Comparison of ENCODE assay signal across 28 cellular contexts in genomic region chr10:130003166-130003565, GRCh38. TPM values are rescaled to one million over a fixed set of nuclear protein-coding genes. Genes with fewer than 3 reads are reported as not detected.
"Had no signal": no experiment of that assay in that cellular context is flagged by ENCODE, and none has a peak within 500 bp of the region (broad histone marks: within the 10 kb centered on the region; RNA-seq: fewer than 3 reads in every experiment).

No MANE protein-coding gene starts in this region.

- DNase-seq: activated CD4-positive, alpha-beta T cell treated with anti-CD3 and anti-CD28 coated beads for 4 hours; activated CD4-positive, alpha-beta T cell treated with anti-CD3 and anti-CD28 coated beads, Interleukin-2, amount 50 U/mL, for 1 hour; activated CD4-positive, alpha-beta T cell treated with anti-CD3 and anti-CD28 coated beads, Interleukin-2, amount 50 U/mL, for 48 hours; activated CD4-positive, CD25-positive, alpha-beta regulatory T cell; activated CD4-positive, CD25-positive, alpha-beta regulatory T cell treated with anti-CD3 and anti-CD28 coated beads, Interleukin-2, amount 50 U/mL, for 72 hours; activated CD8-positive, alpha-beta T cell treated with anti-CD3 and anti-CD28 coated beads, Interleukin-2, amount 10 ng/mL, durations not matched to agents 7 days and 5 days; activated effector memory CD4-positive, alpha-beta T cell treated with Interleukin-2 at 50 U/mL for 16 hours; activated gamma-delta T cell treated with Interleukin-2 at 50 U/mL for 16 hours; activated naive CD4-positive, alpha-beta T cell treated with anti-CD3 and anti-CD28 coated beads, Interleukin-2, amount 50 U/mL, for 16 hours; activated naive CD4-positive, alpha-beta T cell treated with Interleukin-2 at 50 U/mL for 16 hours; activated T-cell treated with anti-CD3 and anti-CD28 coated beads, Interleukin-2, amount 50 U/mL, for 4 hours; amniotic stem cell; anterior cingulate cortex; brain microvascular endothelial cell; caudate nucleus; cortex of kidney; dermis blood vessel endothelial cell; effector CD4-positive, alpha-beta T cell; effector memory CD8-positive, alpha-beta T cell; esophagus squamous epithelium; foreskin melanocyte; heart right ventricle; T-helper 2 cell had no signal

- H3K4me3 ChIP-seq: esophagus squamous epithelium, gastroesophageal sphincter, heart right ventricle had no signal

- H3K27me3 ChIP-seq: brain microvascular endothelial cell had no signal

- H3K36me3 ChIP-seq: brain microvascular endothelial cell, esophagus squamous epithelium, gastroesophageal sphincter, heart right ventricle had no signal

- H3K4me1 ChIP-seq: esophagus squamous epithelium, gastroesophageal sphincter, heart right ventricle had no signal

- H3K27ac ChIP-seq: brain microvascular endothelial cell, epithelial cell of prostate, esophagus squamous epithelium, gastroesophageal sphincter, heart right ventricle had no signal

RNA-seq across cellular contexts. Expression of gene EBF3, which starts 39.1 kb away (rescaled TPM):
- total RNA-seq: activated CD8-positive, alpha-beta T cell treated with anti-CD3 and anti-CD28 coated beads, Interleukin-2, amount 10 ng/mL, durations not matched to agents 7 days and 5 days; activated T-cell treated with anti-CD3 and anti-CD28 coated beads, Interleukin-2, amount 50 U/mL, for 4 hours; activated T-helper 17 cell treated with anti-CD3 and anti-CD28 coated beads, Interleukin-2, amount 50 U/mL, for 72 hours; chondrocyte; T-helper 1 cell treated with Interleukin-12 subunit alpha and Interleukin-12 subunit beta and Interleukin-4 antibody, amounts not matched to agents 30 ng/mL and 1 ng/mL, for 36 hours had no signal
